8 cellular contexts compared by ENCODE assay signal in the genomic region with DNA sequence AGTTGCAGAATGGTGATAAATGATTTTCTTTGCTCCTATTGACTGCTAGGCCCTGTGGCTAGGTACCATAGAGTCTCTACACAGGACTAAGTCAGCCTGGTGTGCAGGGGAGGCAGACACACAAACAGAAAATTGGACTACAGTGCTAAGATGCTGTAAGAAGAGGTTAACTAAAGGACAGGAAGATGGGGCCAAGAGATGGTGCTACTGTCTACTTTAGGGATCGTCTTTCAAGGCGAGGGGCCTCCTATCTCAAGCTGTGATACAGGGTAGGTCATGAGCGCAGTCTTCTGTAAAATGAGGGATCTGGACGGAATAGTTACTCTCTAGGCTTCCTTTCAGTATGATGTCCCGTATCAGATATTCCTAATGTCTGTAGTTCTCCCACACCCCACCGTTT. TPM values are rescaled to one million over a fixed set of nuclear protein-coding genes. Genes with fewer than 3 reads are reported as not detected.
DNase-seq lines count a peak whose midpoint lies in the region; ATAC-seq and TF ChIP-seq lines count a peak whose summit lies in the region.

No MANE protein-coding gene starts in this region.

- ATAC-seq in gastroesophageal sphincter (no peak), GM21737 (IDR thresholded peaks at IDR 0.05; ENCODE audit: unreplicated experiment) (no peak)

- no peak for TF ChIP-seq EP300 in gastroesophageal sphincter (IDR thresholded peaks at IDR 0.05)

- H3K27ac ChIP-seq in gastroesophageal sphincter (peak overlapping the region in 1 of 4 donors; percentile 89), spleen (peak overlapping the region in 4 of 8 donors; percentile 63 to 92 (median 91))

- WGBS in gastroesophageal sphincter (ENCODE audit: low coverage in 1 of 2), 2 donors: 9 to 12% methylated on average over 6 of the region's 6 CpGs
- 11 to 15% (median 13%) methylated on average over 6 of the region's 6 CpGs for WGBS in spleen, 5 donors

- TF ChIP-seq POLR2A in gastroesophageal sphincter (IDR thresholded peaks at IDR 0.05) (no peak), spleen (IDR thresholded peaks at IDR 0.05) (no peak)

- H3K4me1 ChIP-seq in gastroesophageal sphincter (peaks cover 0 to 26% (median 12%) of the 10 kb centered on the region in 3 donors), spleen (peaks cover 6 to 32% (median 26%) of the 10 kb centered on the region in 6 donors)

- DNase-seq in DMS79 treated with DMSO at 0.1 percent for 48 hours (lab: John Stamatoyannopoulos, UW): peak; percentile 27
- DNase-seq in DMS79 (lab: John Stamatoyannopoulos, UW): no peak
- peak; percentile 44 for DNase-seq in RKO (ENCODE audit: low spot score)
- DNase-seq in spleen: no peak
- DNase-seq in stimulated activated CD4-positive, alpha-beta T cell treated with anti-CD3 and anti-CD28 coated beads, Interleukin-15, amount 100 ng/mL, for 24 hours: no peak
- DNase-seq in retina: no peak

- intact Hi-C loops in spleen (cut with DNase I; ENCODE audit: low total_unique reads): loop anchor here (5.0 kb wide), 1 partner anchor 152 kb away; no protein-coding TSS in a partner anchor

- peak overlapping the region; percentile 32 to 67 for H3K4me3 ChIP-seq in gastroesophageal sphincter
- peak overlapping the region; percentile 59 to 96 (median 84) for H3K4me3 ChIP-seq in spleen

- TF ChIP-seq CTCF in gastroesophageal sphincter (IDR thresholded peaks at IDR 0.05): no peak
- no peak for TF ChIP-seq CTCF in spleen (IDR thresholded peaks at IDR 0.05 in 8 of 11, conservative IDR thresholded peaks at IDR 0.05 in 3 of 11)

- H3K36me3 ChIP-seq in gastroesophageal sphincter (peaks cover 0 to 11% of the 10 kb centered on the region in 2 donors), spleen (peaks cover 0 to 32% (median 22%) of the 10 kb centered on the region in 6 donors)

- H3K9me3 ChIP-seq in gastroesophageal sphincter (no peaks in the 10 kb centered on the region), spleen (no peaks in the 10 kb centered on the region)

- no peaks in the 10 kb centered on the region for H3K27me3 ChIP-seq in gastroesophageal sphincter
- no peaks in the 10 kb centered on the region for H3K27me3 ChIP-seq in spleen (replicated peaks in 1 of 7)

RNA-seq across cellular contexts. Expression of gene NME1, which starts 0.8 kb away (rescaled TPM):
- 10 to 100 TPM in 3 of 4 donors, 1 to 10 TPM in 1; 9.7 to 37.1 (median 29.1) TPM for total RNA-seq in gastroesophageal sphincter
- total RNA-seq in spleen: 10 to 100 TPM; 21.2 to 66.0 (median 32.7) TPM
- 100 to 1,000 TPM in 2 of 3 donors, 10 to 100 TPM in 1; 68.4 to 142 (median 103) TPM for polyA plus RNA-seq in spleen

RNA-seq across cellular contexts. Expression of gene NME2, which starts 12.0 kb away (rescaled TPM):
- 100 to 1,000 TPM; 321 to 410 (median 361) TPM for total RNA-seq in gastroesophageal sphincter
- 100 to 1,000 TPM; 209 to 316 (median 272) TPM for total RNA-seq in spleen
- polyA plus RNA-seq in spleen: 100 to 1,000 TPM; 672 to 746 (median 729) TPM

RNA-seq across cellular contexts. Expression of gene SPAG9, which starts 33.5 kb away (rescaled TPM):
- 100 to 1,000 TPM in 1 of 4 donors, 10 to 100 TPM in 3; 85.2 to 110 (median 94.3) TPM for total RNA-seq in gastroesophageal sphincter
- 10 to 100 TPM; 69.7 to 94.6 (median 87.1) TPM for total RNA-seq in spleen
- polyA plus RNA-seq in spleen: 10 to 100 TPM; 10.7 to 12.9 (median 11.2) TPM

Comparison
In these comparisons a context has a peak if more than half of its experiments do, and no peak if none do; other contexts are left out.
1. DNase-seq: peak in DMS79 treated with DMSO at 0.1 percent for 48 hours (single experiment) and RKO (single experiment); none in DMS79 (single experiment), spleen (single experiment), stimulated activated CD4-positive, alpha-beta T cell treated with anti-CD3 and anti-CD28 coated beads, Interleukin-15, amount 100 ng/mL, for 24 hours (single experiment) and retina (single experiment).